7 cellular contexts compared by ENCODE assay signal in the genomic region with DNA sequence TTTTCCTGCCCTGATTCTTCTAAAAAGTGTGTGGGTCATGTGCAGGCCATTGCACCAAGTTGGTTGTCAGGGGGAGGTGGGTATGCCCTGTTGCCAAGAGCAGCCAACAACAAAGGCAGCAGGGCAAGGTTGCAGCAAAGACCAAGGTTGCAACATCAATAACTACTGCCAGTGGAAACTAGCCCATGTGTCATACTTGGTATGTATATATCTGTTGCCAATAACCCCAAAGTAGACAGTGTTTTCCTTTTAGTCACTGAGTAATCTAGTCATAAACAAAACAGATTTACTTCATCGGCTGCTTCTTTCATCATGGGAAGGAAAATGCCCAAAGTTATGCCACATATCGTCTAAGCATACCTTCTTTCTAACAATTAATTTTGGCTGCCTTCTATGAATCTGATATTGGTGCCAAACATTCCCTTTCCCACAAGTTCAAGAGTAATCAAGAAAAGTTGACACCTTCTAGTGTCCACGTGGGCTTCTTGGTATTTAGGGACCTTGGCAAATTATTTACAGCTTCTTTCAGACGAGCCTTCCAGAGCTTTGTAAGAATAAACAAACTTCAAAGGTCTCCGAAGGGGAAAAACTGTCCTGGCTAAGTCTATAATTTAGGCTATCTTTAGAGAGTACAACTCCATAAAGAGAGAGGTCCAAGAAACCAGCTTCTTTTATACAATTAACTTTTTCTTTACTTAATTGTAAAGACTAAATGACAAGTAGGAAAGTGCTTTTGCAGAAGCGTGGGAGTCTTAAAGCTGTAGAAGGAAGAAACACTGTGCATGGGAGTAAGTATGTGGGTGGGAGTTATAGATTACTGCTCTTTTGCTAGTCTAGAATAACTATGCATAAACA. TPM values are rescaled to one million over a fixed set of nuclear protein-coding genes. Genes with fewer than 3 reads are reported as not detected.
DNase-seq lines count a peak whose midpoint lies in the region; ATAC-seq and TF ChIP-seq lines count a peak whose summit lies in the region.

No MANE protein-coding gene starts in this region.

- intact Hi-C loops in activated CD4-positive, alpha-beta T cell treated with anti-CD3 and anti-CD28 coated beads, Interleukin-2, amount 10 ng/mL, durations not matched to agents 24 days and 14 days (cut with micrococcal nuclease): loop anchor here (1.0 to 5.0 kb wide), 7 partner anchors 10 to 1366 kb away; partner anchors contain the start of genes GPR171 and MBNL1
- intact Hi-C loops in esophagus muscularis mucosa (cut with DNase I): no loop called here

- DNase-seq in activated CD4-positive, alpha-beta T cell treated with anti-CD3 and anti-CD28 coated beads, Interleukin-2, amount 10 ng/mL, durations not matched to agents 24 days and 14 days: peak; percentile 89
- DNase-seq in esophagus muscularis mucosa (ENCODE audit: extremely low spot score) (no peak), putamen (ENCODE audit: low spot score) (peak; percentile 56), NCI-H1436 treated with DMSO at 0.1 percent for 48 hours (lab: John Stamatoyannopoulos, UW) (no peak)

- peaks cover 14 to 42% (median 33%) of the 10 kb centered on the region in 4 donors for H3K4me1 ChIP-seq in esophagus muscularis mucosa

- H3K9me3 ChIP-seq in esophagus muscularis mucosa: no peaks in the 10 kb centered on the region

- peaks cover 2% of the 10 kb centered on the region for H3K36me3 Mint-ChIP-seq in IgD-negative memory B cell
- H3K36me3 Mint-ChIP-seq in activated CD4-positive, alpha-beta T cell treated with anti-CD3 and anti-CD28 coated beads, Interleukin-2, amount 10 ng/mL, durations not matched to agents 24 days and 14 days (ENCODE audit: low read depth): peaks cover 24% of the 10 kb centered on the region

- no peaks in the 10 kb centered on the region for H3K27me3 ChIP-seq in esophagus muscularis mucosa

- peak; percentile 56 for ATAC-seq in GM19463 (IDR thresholded peaks at IDR 0.05; ENCODE audit: unreplicated experiment)
- no peak for ATAC-seq in HG02884 (IDR thresholded peaks at IDR 0.05; ENCODE audit: unreplicated experiment)

- H3K4me1 Mint-ChIP-seq in IgD-negative memory B cell: peaks cover 58 to 65% (median 65%) of the 10 kb centered on the region in 3 donors
- peaks cover 75% of the 10 kb centered on the region for H3K4me1 Mint-ChIP-seq in activated CD4-positive, alpha-beta T cell treated with anti-CD3 and anti-CD28 coated beads, Interleukin-2, amount 10 ng/mL, durations not matched to agents 24 days and 14 days

- H3K27me3 Mint-ChIP-seq in IgD-negative memory B cell: no peaks in the 10 kb centered on the region
- no peaks in the 10 kb centered on the region for H3K27me3 Mint-ChIP-seq in activated CD4-positive, alpha-beta T cell treated with anti-CD3 and anti-CD28 coated beads, Interleukin-2, amount 10 ng/mL, durations not matched to agents 24 days and 14 days

- H3K27ac ChIP-seq in esophagus muscularis mucosa (replicated peaks in 1 of 4): peak overlapping the region; percentile 69 to 77 (median 74)

- TF ChIP-seq POLR2A in esophagus muscularis mucosa (IDR thresholded peaks at IDR 0.05; ENCODE audit: low read depth): no peak

- peak overlapping the region; percentile 7 to 81 (median 18) for H3K27ac Mint-ChIP-seq in IgD-negative memory B cell
- peak overlapping the region; percentile 97 for H3K27ac Mint-ChIP-seq in activated CD4-positive, alpha-beta T cell treated with anti-CD3 and anti-CD28 coated beads, Interleukin-2, amount 10 ng/mL, durations not matched to agents 24 days and 14 days

- peak overlapping the region in 2 of 4 donors; percentile 9 to 20 for H3K4me3 ChIP-seq in esophagus muscularis mucosa

- peak overlapping the region in 3 of 4 donors; percentile 4 to 69 (median 56) for H3K4me3 Mint-ChIP-seq in IgD-negative memory B cell
- H3K4me3 Mint-ChIP-seq in activated CD4-positive, alpha-beta T cell treated with anti-CD3 and anti-CD28 coated beads, Interleukin-2, amount 10 ng/mL, durations not matched to agents 24 days and 14 days: peak overlapping the region; percentile 79

- WGBS in esophagus muscularis mucosa: 34% methylated on average over 6 of the region's 6 CpGs

- peak; percentile 74 for TF ChIP-seq EP300 in esophagus muscularis mucosa (IDR thresholded peaks at IDR 0.05)

- TF ChIP-seq CTCF in esophagus muscularis mucosa (IDR thresholded peaks at IDR 0.05): no peak

- peaks cover 0 to under 1% (median 0%) of the 10 kb centered on the region in 3 donors for H3K9me3 Mint-ChIP-seq in IgD-negative memory B cell
- peaks cover 1% of the 10 kb centered on the region for H3K9me3 Mint-ChIP-seq in activated CD4-positive, alpha-beta T cell treated with anti-CD3 and anti-CD28 coated beads, Interleukin-2, amount 10 ng/mL, durations not matched to agents 24 days and 14 days

- H3K36me3 ChIP-seq in esophagus muscularis mucosa: no peaks in the 10 kb centered on the region

RNA-seq across cellular contexts. Expression of gene MBNL1, which starts 10.1 kb away (rescaled TPM):
- 200 TPM for polyA plus RNA-seq in IgD-negative memory B cell
- 296 and 298 TPM in 2 replicates for total RNA-seq in activated CD4-positive, alpha-beta T cell treated with anti-CD3 and anti-CD28 coated beads, Interleukin-2, amount 10 ng/mL, durations not matched to agents 24 days and 14 days
- 100 to 1,000 TPM; 635 to 868 (median 720) TPM for total RNA-seq in esophagus muscularis mucosa

Comparison
In these comparisons a context has a peak if more than half of its experiments do, and no peak if none do; other contexts are left out.
1. DNase-seq: peak in activated CD4-positive, alpha-beta T cell treated with anti-CD3 and anti-CD28 coated beads, Interleukin-2, amount 10 ng/mL, durations not matched to agents 24 days and 14 days (single experiment) and putamen (single experiment); none in esophagus muscularis mucosa (single experiment) and NCI-H1436 treated with DMSO at 0.1 percent for 48 hours (single experiment).